Comparison of ENCODE assay signal across 24 cellular contexts in the genomic region with DNA sequence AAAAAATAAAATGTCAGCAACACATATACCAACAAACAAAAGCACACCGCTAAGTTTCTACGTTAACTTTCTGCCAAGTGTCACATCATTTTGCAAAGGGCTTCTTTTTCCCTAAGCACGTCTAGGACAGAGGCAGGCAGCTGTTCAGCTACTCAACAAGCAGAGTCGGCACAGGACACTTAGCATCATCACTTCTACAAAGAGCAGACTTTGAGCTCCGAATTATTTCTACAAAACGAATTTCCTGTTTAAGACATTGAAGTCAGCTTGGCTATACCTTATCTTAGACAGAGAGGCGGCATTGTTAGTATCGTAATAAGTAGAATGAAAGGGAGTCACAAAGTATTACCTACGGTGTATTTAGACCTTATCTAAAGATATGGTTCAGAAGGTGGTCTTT.
DNase-seq lines count a peak whose midpoint lies in the region; ATAC-seq and TF ChIP-seq lines count a peak whose summit lies in the region.
"Had no signal": no experiment of that assay in that cellular context is flagged by ENCODE, and none has a peak within 500 bp of the region (broad histone marks: within the 10 kb centered on the region; RNA-seq: fewer than 3 reads in every experiment).

No MANE protein-coding gene starts in this region.

- intact Hi-C loops in heart left ventricle (cut with DNase I) (loop anchor here in 2 of 10 donors (5.0 to 10.0 kb wide), 2 partner anchors 60 to 208 kb away; no protein-coding TSS in a partner anchor), left colon (cut with DNase I, micrococcal nuclease) (no loop called here), transverse colon (cut with DNase I; ENCODE audit: low total_unique reads) (no loop called here)
- intact Hi-C loops in naive thymus-derived CD4-positive, alpha-beta T cell (cut with micrococcal nuclease) = no loop called here

- DNase-seq in cardiac muscle cell (ENCODE audit: low read depth in 1 of 2, low spot score in 1 of 2) = no peak
- no peak for DNase-seq in heart left ventricle
- no peak for DNase-seq in left colon
- no peak for DNase-seq in nephron progenitor cell
- no peak for DNase-seq in transverse colon
- no peak for DNase-seq in MM.1S
- DNase-seq in activated CD4-positive, alpha-beta T cell treated with anti-CD3 and anti-CD28 coated beads, Interleukin-2, amount 50 U/mL, for 1 hour = no peak
- no peak for DNase-seq in naive thymus-derived CD4-positive, alpha-beta T cell
- DNase-seq: ACHN; CD4-positive, alpha-beta memory T cell; DND-41; H7; MG63; NCI-H1048; NCI-H1417 treated with DMSO at 0.1 percent for 48 hours; NCI-H187; NCI-H2107; NCI-H69; PC-9; RPMI8226; SHP77 treated with DMSO at 0.1 percent for 48 hours had no signal

- H3K4me1 Mint-ChIP-seq in nephron progenitor cell = peaks cover 35% of the 10 kb centered on the region
- peaks cover 0 to 12% (median 0%) of the 10 kb centered on the region in 7 donors for H3K4me1 Mint-ChIP-seq in naive thymus-derived CD4-positive, alpha-beta T cell

- H3K27ac Mint-ChIP-seq in nephron progenitor cell = peak overlapping the region; percentile 50
- peak overlapping the region in 1 of 9 donors; percentile 4 for H3K27ac Mint-ChIP-seq in naive thymus-derived CD4-positive, alpha-beta T cell

- no peaks in the 10 kb centered on the region for H3K27me3 ChIP-seq in cardiac muscle cell
- no peaks in the 10 kb centered on the region for H3K27me3 ChIP-seq in heart left ventricle
- H3K27me3 ChIP-seq in transverse colon = no peaks in the 10 kb centered on the region
- H3K27me3 ChIP-seq in MM.1S (replicated peaks; ENCODE audit: insufficient read depth, low read length) = no peaks in the 10 kb centered on the region
- no peaks in the 10 kb centered on the region for H3K27me3 ChIP-seq in naive thymus-derived CD4-positive, alpha-beta T cell (ENCODE audit: control insufficient read depth in 2 of 2, insufficient read depth in 2 of 2, low read length in 2 of 2)
- H3K27me3 ChIP-seq: BLaER1 treated with 17β-estradiol and CSF1 and Interleukin-3, amounts not matched to agents 10 nM and 100 nM; MG63 had no signal

- H3K27ac ChIP-seq in cardiac muscle cell (peak overlapping the region; percentile 56), heart left ventricle (peak overlapping the region in 4 of 12 donors; percentile 12 to 67 (median 62)), transverse colon (peak overlapping the region; percentile 60 to 81 (median 74)), MM.1S (ENCODE audit: low read length) (no peak overlapping the region)
- no peak overlapping the region for H3K27ac ChIP-seq in naive thymus-derived CD4-positive, alpha-beta T cell (ENCODE audit: low read depth, low read length)
- H3K27ac ChIP-seq: 22Rv1; BLaER1 treated with 17β-estradiol and CSF1 and Interleukin-3, amounts not matched to agents 10 nM and 100 nM; PC-9 had no signal

- TF ChIP-seq CTCF in cardiac muscle cell (IDR thresholded peaks at IDR 0.05; ENCODE audit: low read depth, low read length) (no peak), heart left ventricle (IDR thresholded peaks at IDR 0.05) (no peak), nephron progenitor cell (IDR thresholded peaks at IDR 0.05) (no peak), transverse colon (IDR thresholded peaks at IDR 0.05) (no peak), MM.1S (IDR thresholded peaks at IDR 0.05; ENCODE audit: low read length) (no peak)

- no peaks in the 10 kb centered on the region for H3K4me1 ChIP-seq in cardiac muscle cell (ENCODE audit: low read depth)
- peaks cover 0 to 27% (median 2%) of the 10 kb centered on the region in 12 donors for H3K4me1 ChIP-seq in heart left ventricle
- H3K4me1 ChIP-seq in transverse colon = peaks cover 0 to 32% (median 18%) of the 10 kb centered on the region in 4 donors
- no peaks in the 10 kb centered on the region for H3K4me1 ChIP-seq in MM.1S (ENCODE audit: low read length)
- H3K4me1 ChIP-seq in naive thymus-derived CD4-positive, alpha-beta T cell (ENCODE audit: control insufficient read depth in 2 of 2, insufficient read depth in 2 of 2, low read length in 2 of 2) = no peaks in the 10 kb centered on the region

- H3K36me3 ChIP-seq in cardiac muscle cell (peaks cover 89% of the 10 kb centered on the region), heart left ventricle (peaks cover 0 to 100% (median 86%) of the 10 kb centered on the region in 9 donors), transverse colon (peaks cover 0 to 34% (median 16%) of the 10 kb centered on the region in 4 donors), MM.1S (replicated peaks; ENCODE audit: insufficient read depth, low read length) (no peaks in the 10 kb centered on the region)
- peaks cover 0 to 69% (median 20%) of the 10 kb centered on the region in 3 experiments for H3K36me3 ChIP-seq in naive thymus-derived CD4-positive, alpha-beta T cell (ENCODE audit: control insufficient read depth in 2 of 3, insufficient read depth in 3 of 3, low read length in 3 of 3)
- H3K36me3 ChIP-seq: MG63 had no signal

- H3K9me2 ChIP-seq in MM.1S (replicated peaks; ENCODE audit: insufficient read depth, low read length) = no peaks in the 10 kb centered on the region

- H3K9me3 ChIP-seq in cardiac muscle cell (ENCODE audit: low read depth) (no peaks in the 10 kb centered on the region), heart left ventricle (no peaks in the 10 kb centered on the region), transverse colon (no peaks in the 10 kb centered on the region), MM.1S (replicated peaks; ENCODE audit: insufficient read depth, low read length) (no peaks in the 10 kb centered on the region)
- H3K9me3 ChIP-seq in naive thymus-derived CD4-positive, alpha-beta T cell (ENCODE audit: control insufficient read depth in 2 of 3, low read length in 3 of 3) = no peaks in the 10 kb centered on the region
- H3K9me3 ChIP-seq: BLaER1 treated with 17β-estradiol and CSF1 and Interleukin-3, amounts not matched to agents 10 nM and 100 nM; MG63 had no signal

- peaks cover 7% of the 10 kb centered on the region for H3K27me3 Mint-ChIP-seq in nephron progenitor cell (ENCODE audit: low read depth, poor library complexity)
- no peaks in the 10 kb centered on the region for H3K27me3 Mint-ChIP-seq in naive thymus-derived CD4-positive, alpha-beta T cell
- H3K27me3 Mint-ChIP-seq: CD4-positive, alpha-beta memory T cell had no signal

- POLR2A ChIA-PET in naive thymus-derived CD4-positive, alpha-beta T cell (lab: Charles Lee) = no interaction called here

- no peaks in the 10 kb centered on the region for H3F3A ChIP-seq in MM.1S (ENCODE audit: insufficient read depth, low read length)

- H3K9ac ChIP-seq in MM.1S (ENCODE audit: low read length) = no peak overlapping the region
- H3K9ac ChIP-seq: BLaER1 treated with 17β-estradiol and CSF1 and Interleukin-3, amounts not matched to agents 10 nM and 100 nM had no signal

- CTCF ChIA-PET in naive thymus-derived CD4-positive, alpha-beta T cell (lab: Charles Lee) = no interaction called here

- ATAC-seq in heart left ventricle (no peak), left colon (peak; percentile 68)
- ATAC-seq in naive thymus-derived CD4-positive, alpha-beta T cell = no peak
- ATAC-seq: GM12878 had no signal

- no peak overlapping the region for H3K4me2 ChIP-seq in MM.1S (ENCODE audit: low read depth, low read length)
- H3K4me2 ChIP-seq: BLaER1 treated with 17β-estradiol and CSF1 and Interleukin-3, amounts not matched to agents 10 nM and 100 nM; PC-9 had no signal

- peaks cover 72% of the 10 kb centered on the region for H3K36me3 Mint-ChIP-seq in nephron progenitor cell (ENCODE audit: low read depth)
- peaks cover 5 to 70% (median 37%) of the 10 kb centered on the region in 5 donors for H3K36me3 Mint-ChIP-seq in naive thymus-derived CD4-positive, alpha-beta T cell

- TF ChIP-seq POLR2A in heart left ventricle (IDR thresholded peaks at IDR 0.05) (no peak), transverse colon (IDR thresholded peaks at IDR 0.05) (no peak)

- no peak for TF ChIP-seq EP300 in transverse colon (IDR thresholded peaks at IDR 0.05; ENCODE audit: low read depth)

- H4K20me1 ChIP-seq in MM.1S (ENCODE audit: insufficient read depth, low read length) = no peaks in the 10 kb centered on the region
- H4K20me1 ChIP-seq: BLaER1 treated with 17β-estradiol and CSF1 and Interleukin-3, amounts not matched to agents 10 nM and 100 nM had no signal

- in situ Hi-C loops in transverse colon (cut with MboI; ENCODE audit: low pct_ligation_motif_present in 1 of 4, low pct_unique_long_range_greater_than_20kb in 1 of 4, low sequenced_read_pairs in 3 of 4) = loop anchor here in 2 of 4 donors (25.0 kb wide), 2 partner anchors 213 to 338 kb away; no protein-coding TSS in a partner anchor

- H3K4me3 Mint-ChIP-seq in nephron progenitor cell = no peak overlapping the region
- H3K4me3 Mint-ChIP-seq in naive thymus-derived CD4-positive, alpha-beta T cell = no peak overlapping the region
- H3K4me3 Mint-ChIP-seq: CD4-positive, alpha-beta memory T cell had no signal

- no peaks in the 10 kb centered on the region for H3K79me2 ChIP-seq in MM.1S (ENCODE audit: low read length)

- 75 to 82% (median 79%) methylated on average over 9 of the region's 9 CpGs for WGBS in heart left ventricle, 4 donors
- 46 to 66% methylated on average over 9 of the region's 9 CpGs for WGBS in transverse colon (ENCODE audit: low coverage in 1 of 2), 2 donors

- no peak overlapping the region for H2AFZ ChIP-seq in MM.1S (ENCODE audit: low read length)
- H2AFZ ChIP-seq: PC-9 had no signal

- no peaks in the 10 kb centered on the region for H3K9me3 Mint-ChIP-seq in nephron progenitor cell
- no peaks in the 10 kb centered on the region for H3K9me3 Mint-ChIP-seq in naive thymus-derived CD4-positive, alpha-beta T cell
- H3K9me3 Mint-ChIP-seq: CD4-positive, alpha-beta memory T cell had no signal

- H3K4me3 ChIP-seq in cardiac muscle cell (no peak overlapping the region), heart left ventricle (no peak overlapping the region), transverse colon (no peak overlapping the region), MM.1S (ENCODE audit: low read length) (no peak overlapping the region)
- H3K4me3 ChIP-seq in naive thymus-derived CD4-positive, alpha-beta T cell (ENCODE audit: low read length) = no peak overlapping the region
- H3K4me3 ChIP-seq: BLaER1 treated with 17β-estradiol and CSF1 and Interleukin-3, amounts not matched to agents 10 nM and 100 nM; GM12878; MG63; PC-9 had no signal

Comparison
In these comparisons a context has a peak if more than half of its experiments do, and no peak if none do; other contexts are left out.
1. H3K27ac ChIP-seq: peak in cardiac muscle cell (single experiment) and transverse colon (4 of 4); none in MM.1S (single experiment) and naive thymus-derived CD4-positive, alpha-beta T cell (single experiment).